In the genomic region with DNA sequence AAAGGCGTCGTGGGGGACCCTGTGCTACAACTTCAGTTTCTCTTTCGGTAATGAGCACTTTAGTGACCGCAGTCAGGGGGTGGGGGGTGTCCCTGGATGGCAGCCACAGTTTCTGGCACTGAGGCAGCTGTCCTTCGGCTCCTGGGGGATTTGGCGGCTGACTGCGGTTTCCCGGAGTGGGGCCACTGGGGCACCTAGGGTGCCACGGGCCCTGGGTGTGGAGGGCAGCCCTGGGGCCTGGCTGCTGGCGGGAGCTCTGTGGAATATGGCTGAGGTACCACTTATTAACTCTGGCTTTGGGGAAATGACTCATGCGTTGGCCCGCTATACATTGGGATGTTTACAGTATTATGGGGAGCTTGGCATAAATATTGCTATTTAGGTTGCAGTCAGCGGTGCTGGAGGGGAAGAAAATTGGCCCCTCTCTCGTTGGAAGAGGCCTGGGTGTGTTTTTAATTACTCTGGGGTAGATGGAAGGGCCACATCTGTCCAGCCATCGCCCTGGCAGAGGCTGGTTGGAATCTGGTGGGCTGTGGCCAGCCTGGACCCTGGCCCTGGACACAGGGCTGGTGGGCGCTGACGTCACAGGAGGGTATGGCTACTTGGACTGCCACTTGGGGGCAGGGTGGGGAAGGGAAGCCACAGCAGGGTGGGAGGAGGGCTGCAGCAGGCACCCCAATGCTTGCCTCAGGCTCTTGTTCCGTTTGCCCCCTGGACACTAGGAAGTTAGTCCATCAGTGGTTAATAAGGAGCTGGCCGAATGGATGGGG, we compare ENCODE assay signal across 10 cellular contexts. TPM values are rescaled to one million over a fixed set of nuclear protein-coding genes. Genes with fewer than 3 reads are reported as not detected.
A peak's percentile ranks its signal among the peaks of the same experiment; 100 is the strongest.
DNase-seq lines count a peak whose midpoint lies in the region; ATAC-seq and TF ChIP-seq lines count a peak whose summit lies in the region.
"Had no signal": no experiment of that assay in that cellular context is flagged by ENCODE, and none has a peak within 500 bp of the region (broad histone marks: within the 10 kb centered on the region; RNA-seq: fewer than 3 reads in every experiment).

No MANE protein-coding gene starts in this region.

- no peaks in the 10 kb centered on the region for H3K79me2 ChIP-seq in HCT116 (ENCODE audit: insufficient read depth, low read length)
- H3K79me2 ChIP-seq: parathyroid adenoma had no signal

- H3K36me3 Mint-ChIP-seq in CD4-positive, alpha-beta memory T cell, result no peaks in the 10 kb centered on the region
- H3K36me3 Mint-ChIP-seq in activated T-cell treated with anti-CD3 and anti-CD28 coated beads, Interleukin-2, amount 50 U/mL, for 72 hours (ENCODE audit: insufficient read depth in 2 of 2), result no peaks in the 10 kb centered on the region

- no peak for TF ChIP-seq CTCF in HCT116 (IDR thresholded peaks at IDR 0.05 in 2 of 3, conservative IDR thresholded peaks at IDR 0.05 in 1 of 3; ENCODE audit: borderline replicate concordance in 1 of 3, insufficient read depth in 1 of 3, low read depth in 2 of 3, low read length in 2 of 3)

- H2AFZ ChIP-seq in HCT116 (ENCODE audit: low read depth, low read length, poor library complexity, severe bottlenecking), result no peak overlapping the region
- H2AFZ ChIP-seq: parathyroid adenoma had no signal

- RAD21 ChIA-PET in HCT116 (lab: Charles Lee; ENCODE audit: low non-redundant PET in 1 of 2, low total read pairs in 2 of 2, uncharacterized antibody in 2 of 2, unreplicated experiment in 2 of 2), result no interaction called here

- no peaks in the 10 kb centered on the region for H3K9me2 ChIP-seq in HCT116 (ENCODE audit: insufficient read depth)

- peaks cover 9% of the 10 kb centered on the region for H3K4me1 ChIP-seq in CD4-positive, alpha-beta memory T cell (ENCODE audit: insufficient read depth, low read length)
- H3K4me1 ChIP-seq in HCT116 (ENCODE audit: control insufficient read depth in 1 of 2, insufficient read depth in 2 of 2, low read length in 2 of 2), result peaks cover 0 to 15% of the 10 kb centered on the region in 2 experiments; a peak in 3 of 4 replicates
- H3K4me1 ChIP-seq in muscle layer of duodenum (ENCODE audit: control insufficient read depth in 1 of 2, insufficient read depth in 2 of 2, low read length in 2 of 2), result peaks cover 6 to 22% of the 10 kb centered on the region in 2 donors
- H3K4me1 ChIP-seq: parathyroid adenoma had no signal

- no peak for TF ChIP-seq POLR2A in HCT116 (IDR thresholded peaks at IDR 0.05; ENCODE audit: borderline replicate concordance, extremely low read depth, insufficient read depth, insufficient read length)

- H3K9me3 ChIP-seq in CD4-positive, alpha-beta memory T cell (ENCODE audit: control insufficient read depth in 1 of 2, low read length in 2 of 2), result no peaks in the 10 kb centered on the region
- H3K9me3 ChIP-seq in HCT116 (ENCODE audit: control insufficient read depth in 1 of 2, insufficient read depth in 1 of 2, low read depth in 1 of 2, low read length in 2 of 2) (no peaks in the 10 kb centered on the region), muscle layer of duodenum (ENCODE audit: control insufficient read depth in 1 of 2, low read length in 2 of 2) (no peaks in the 10 kb centered on the region)

- intact Hi-C loops in CD4-positive, alpha-beta memory T cell (cut with micrococcal nuclease), result no loop called here
- intact Hi-C loops in HCT116 (cut with micrococcal nuclease), result no loop called here

- peaks cover 21% of the 10 kb centered on the region for H3K27me3 ChIP-seq in CD4-positive, alpha-beta memory T cell (ENCODE audit: insufficient read depth, low read length)
- H3K27me3 ChIP-seq in HCT116 (ENCODE audit: insufficient read depth, low read length), result no peaks in the 10 kb centered on the region
- peaks cover 7% of the 10 kb centered on the region for H3K27me3 ChIP-seq in muscle layer of duodenum (ENCODE audit: low read depth, low read length)

- ATAC-seq in HCT116, result no peak
- ATAC-seq in activated T-cell treated with anti-CD3 and anti-CD28 coated beads, Interleukin-2, amount 50 U/mL, for 72 hours (replicated peaks in 1 of 2), result peak; percentile 23 to 50
- no peak for ATAC-seq in HG03139 (IDR thresholded peaks at IDR 0.05; ENCODE audit: unreplicated experiment)
- no peak for ATAC-seq in HG03378 (IDR thresholded peaks at IDR 0.05; ENCODE audit: unreplicated experiment)

- no peak; the same call in 1 of the 2 replicates for TF ChIP-seq RAD21 in HCT116 (IDR thresholded peaks at IDR 0.05; ENCODE audit: low read depth)

- H3K27me3 Mint-ChIP-seq in CD4-positive, alpha-beta memory T cell, result peaks cover 42 to 51% of the 10 kb centered on the region in 2 donors
- peaks cover 62% of the 10 kb centered on the region for H3K27me3 Mint-ChIP-seq in activated T-cell treated with anti-CD3 and anti-CD28 coated beads, Interleukin-2, amount 50 U/mL, for 72 hours (ENCODE audit: low read depth)

- H3K36me3 ChIP-seq in CD4-positive, alpha-beta memory T cell (ENCODE audit: insufficient read depth, low read length), result no peaks in the 10 kb centered on the region
- H3K36me3 ChIP-seq in HCT116 (ENCODE audit: control insufficient read depth in 1 of 2, insufficient read depth in 2 of 2, low read length in 2 of 2) (no peaks in the 10 kb centered on the region), muscle layer of duodenum (ENCODE audit: control insufficient read depth in 1 of 2, insufficient read depth in 2 of 2, low read length in 2 of 2) (no peaks in the 10 kb centered on the region)

- H3K27ac ChIP-seq in CD4-positive, alpha-beta memory T cell (ENCODE audit: low read depth, low read length), result no peak overlapping the region
- H3K27ac ChIP-seq in HCT116 (ENCODE audit: low read depth, low read length) (no peak overlapping the region), muscle layer of duodenum (ENCODE audit: low read length) (no peak overlapping the region)
- H3K27ac ChIP-seq: HL-60, parathyroid adenoma had no signal

- BruUV-seq in HCT116 (replicated peaks; lab: Mats Ljungman, UMichigan), result no TSS peak

- H3K4me3 ChIP-seq in CD4-positive, alpha-beta memory T cell (ENCODE audit: low read length in 2 of 2), result no peak overlapping the region
- H3K4me3 ChIP-seq in HCT116 (replicated peaks in 1 of 2; ENCODE audit: low read depth in 1 of 2, low read length in 2 of 2), result no peak overlapping the region
- H3K4me3 ChIP-seq in muscle layer of duodenum (ENCODE audit: low read depth in 1 of 2, low read length in 2 of 2), result peak overlapping the region; percentile 63 to 69

- no peak overlapping the region for H3K9ac ChIP-seq in HCT116 (ENCODE audit: low read length)
- H3K9ac ChIP-seq: parathyroid adenoma had no signal

- no peaks in the 10 kb centered on the region for H3K9me3 Mint-ChIP-seq in CD4-positive, alpha-beta memory T cell
- no peaks in the 10 kb centered on the region for H3K9me3 Mint-ChIP-seq in activated T-cell treated with anti-CD3 and anti-CD28 coated beads, Interleukin-2, amount 50 U/mL, for 72 hours

- POLR2A ChIA-PET in CD4-positive, alpha-beta memory T cell (lab: Charles Lee; ENCODE audit: partially characterized antibody), result no interaction called here
- POLR2A ChIA-PET in HCT116 (lab: Charles Lee), result interaction anchor here (1.5 kb wide), 1 partner anchor 8 kb away, joined by 3 read pairs; no protein-coding TSS in a partner anchor

- no peak for DNase-seq in CD4-positive, alpha-beta memory T cell
- DNase-seq in HCT116 (ENCODE audit: low read depth, low spot score) (no peak), DMS53 treated with DMSO at 0.1 percent for 48 hours (lab: John Stamatoyannopoulos, UW; ENCODE audit: unreplicated experiment) (no peak), iPS-NIHi7 (ENCODE audit: extremely low spot score) (no peak)
- DNase-seq in activated T-cell treated with anti-CD3 and anti-CD28 coated beads, Interleukin-2, amount 50 U/mL, for 72 hours, result peak; percentile 25 to 29

- H4K20me1 ChIP-seq in HCT116 (ENCODE audit: insufficient read depth), result no peaks in the 10 kb centered on the region

- H3K4me1 Mint-ChIP-seq in CD4-positive, alpha-beta memory T cell, result peaks cover 3 to 25% (median 14%) of the 10 kb centered on the region in 4 donors
- peaks cover 10% of the 10 kb centered on the region for H3K4me1 Mint-ChIP-seq in activated T-cell treated with anti-CD3 and anti-CD28 coated beads, Interleukin-2, amount 50 U/mL, for 72 hours (ENCODE audit: low read depth)

- H3K4me3 Mint-ChIP-seq in CD4-positive, alpha-beta memory T cell, result peak overlapping the region in 6 of 8 donors; percentile 55 to 81 (median 74)
- peak overlapping the region; percentile 53 to 54 for H3K4me3 Mint-ChIP-seq in activated T-cell treated with anti-CD3 and anti-CD28 coated beads, Interleukin-2, amount 50 U/mL, for 72 hours

- peak overlapping the region; percentile 94; the same call in 1 of the 2 replicates for H3K4me2 ChIP-seq in HCT116 (ENCODE audit: low read length)

- CTCF ChIA-PET in CD4-positive, alpha-beta memory T cell (lab: Charles Lee; ENCODE audit: partially characterized antibody), result no interaction called here
- CTCF ChIA-PET in HCT116 (lab: Charles Lee), result interaction anchor here (0.7 kb wide), 1 partner anchor 8 kb away, joined by 3 read pairs; no protein-coding TSS in a partner anchor

- no peak overlapping the region for H3K27ac Mint-ChIP-seq in CD4-positive, alpha-beta memory T cell
- H3K27ac Mint-ChIP-seq in activated T-cell treated with anti-CD3 and anti-CD28 coated beads, Interleukin-2, amount 50 U/mL, for 72 hours, result no peak overlapping the region

TF ChIP-seq in HCT116, 20 proteins besides CTCF, POLR2A, EP300 and RAD21 (continues in another document):
- TF ChIP-seq YY1 (IDR thresholded peaks at IDR 0.05; ENCODE audit: extremely low read depth, insufficient replicate concordance, low read depth, low read length) (no peak), SRF (IDR thresholded peaks at IDR 0.05; ENCODE audit: low read depth) (no peak), SIN3A (IDR thresholded peaks at IDR 0.05; ENCODE audit: low read depth) (no peak), FOSL1 (IDR thresholded peaks at IDR 0.05; ENCODE audit: low read depth) (no peak), CBX3 (IDR thresholded peaks at IDR 0.05; ENCODE audit: low read depth) (no peak), EZH2 (IDR thresholded peaks at IDR 0.05) (no peak), CEBPB (IDR thresholded peaks at IDR 0.05; ENCODE audit: low read depth) (no peak), ZFX (IDR thresholded peaks at IDR 0.05) (no peak), POLR2AphosphoS5 (IDR thresholded peaks at IDR 0.05; ENCODE audit: low read depth, low read length) (no peak), SP1 (IDR thresholded peaks at IDR 0.05; ENCODE audit: low read depth) (no peak), EZH2phosphoT487 (IDR thresholded peaks at IDR 0.05; ENCODE audit: borderline replicate concordance) (no peak), ZNF274 (IDR thresholded peaks at IDR 0.05; ENCODE audit: low read depth, low read length) (no peak)

RNA-seq across cellular contexts. Expression of a gene that starts 2.0 kb away (rescaled TPM):
- under 1 TPM; 0.35 to 0.36 TPM for total RNA-seq in CD4-positive, alpha-beta memory T cell
- polyA plus RNA-seq in CD4-positive, alpha-beta memory T cell, result not detected
- total RNA-seq in HCT116 (2021; ENCODE audit: unreplicated experiment), result 19.5 TPM
- 19.4 and 22.0 TPM in 2 replicates for polyA plus RNA-seq in HCT116 (2012)
- total RNA-seq in activated T-cell treated with anti-CD3 and anti-CD28 coated beads, Interleukin-2, amount 50 U/mL, for 72 hours, result under 1 TPM in 1 of 2 donors, not detected in 1; 0.22 TPM

RNA-seq across cellular contexts. Expression of a gene that starts 59.7 kb away (rescaled TPM):
- 1 to 10 TPM; 2.1 to 2.9 TPM for total RNA-seq in CD4-positive, alpha-beta memory T cell
- polyA plus RNA-seq in CD4-positive, alpha-beta memory T cell, result not detected
- total RNA-seq in HCT116 (2021; ENCODE audit: unreplicated experiment), result 0.32 TPM
- not detected in 2 replicates for polyA plus RNA-seq in HCT116 (2012)
- not detected for total RNA-seq in activated T-cell treated with anti-CD3 and anti-CD28 coated beads, Interleukin-2, amount 50 U/mL, for 72 hours

Comparison
In these comparisons a context has a peak if more than half of its experiments do, and no peak if none do; other contexts are left out.
1. DNase-seq: peak in activated T-cell treated with anti-CD3 and anti-CD28 coated beads, Interleukin-2, amount 50 U/mL, for 72 hours (2 of 2); none in CD4-positive, alpha-beta memory T cell (0 of 5), HCT116 (single experiment), DMS53 treated with DMSO at 0.1 percent for 48 hours (single experiment) and iPS-NIHi7 (single experiment).
2. H3K4me3 ChIP-seq: peak in muscle layer of duodenum (2 of 2); none in CD4-positive, alpha-beta memory T cell (0 of 2) and HCT116 (0 of 2).
3. ATAC-seq: peak in activated T-cell treated with anti-CD3 and anti-CD28 coated beads, Interleukin-2, amount 50 U/mL, for 72 hours (2 of 2); none in HCT116 (single experiment), HG03139 (single experiment) and HG03378 (single experiment).
4. RNA of a gene that starts 2.0 kb away (total RNA-seq): 19.5 TPM in HCT116 (single experiment); 0.35 to 0.36 TPM in CD4-positive, alpha-beta memory T cell and 0.22 TPM in activated T-cell treated with anti-CD3 and anti-CD28 coated beads, Interleukin-2, amount 50 U/mL, for 72 hours; every median in the first group is over 10 times any median in the second.